Comparison of ENCODE assay signal across 8 cellular contexts in the genomic region with DNA sequence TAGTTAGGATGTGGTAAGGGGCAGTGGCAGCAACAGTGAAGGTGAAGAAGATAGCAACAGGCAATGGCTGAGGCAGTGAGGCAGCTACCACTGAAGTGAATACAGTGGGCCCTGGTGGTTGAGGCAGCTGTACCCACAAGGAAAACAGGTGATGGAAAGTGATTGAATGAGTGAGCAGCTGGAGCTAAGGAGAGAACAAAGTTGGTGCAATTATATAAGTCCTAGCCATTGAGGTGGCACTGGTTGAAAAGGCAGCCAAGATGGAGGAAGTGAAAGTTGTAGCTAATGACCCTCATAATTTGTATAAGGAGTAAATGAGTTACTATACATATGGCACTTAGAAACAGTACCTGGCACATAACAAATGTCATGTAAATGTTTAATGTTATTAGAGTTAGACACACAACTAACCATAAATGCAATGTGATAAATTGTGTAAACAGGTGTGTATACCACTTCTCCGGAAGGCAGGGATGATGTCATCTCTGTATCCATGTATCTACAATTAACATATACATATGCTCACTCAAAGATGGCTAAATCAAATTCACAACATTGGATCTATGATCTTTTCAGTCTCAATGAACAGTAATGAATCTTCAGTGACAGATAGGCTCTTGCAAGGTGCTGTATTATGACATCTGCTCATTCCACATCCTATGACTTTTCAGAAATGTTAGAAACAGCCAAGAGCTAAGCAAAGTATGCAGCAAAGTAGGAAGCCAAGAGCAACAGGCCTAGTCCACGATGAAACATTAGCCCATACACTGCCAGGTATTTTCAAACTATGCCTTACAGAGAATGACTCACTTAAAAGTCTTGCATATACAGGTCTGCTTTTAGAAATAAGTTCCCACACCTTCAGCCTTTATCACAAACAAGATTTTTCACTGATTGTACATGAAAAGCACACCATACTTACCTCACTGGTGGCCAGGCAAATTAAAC. TPM values are rescaled to one million over a fixed set of nuclear protein-coding genes. Genes with fewer than 3 reads are reported as not detected.
A peak's percentile ranks its signal among the peaks of the same experiment; 100 is the strongest.
DNase-seq lines count a peak whose midpoint lies in the region; ATAC-seq and TF ChIP-seq lines count a peak whose summit lies in the region.

No MANE protein-coding gene starts in this region.

- peaks cover 23% of the 10 kb centered on the region for H3K79me2 ChIP-seq in OCI-LY3 (ENCODE audit: low read length)

- no peak overlapping the region for H2AFZ ChIP-seq in OCI-LY3 (ENCODE audit: low read depth, low read length)

- H4K20me1 ChIP-seq in OCI-LY3 (ENCODE audit: insufficient read depth, low read length): peaks cover 49% of the 10 kb centered on the region

- no peaks in the 10 kb centered on the region for H3K27me3 ChIP-seq in OCI-LY3 (ENCODE audit: low read depth, low read length)
- H3K27me3 ChIP-seq in Caco-2 (replicated peaks; ENCODE audit: control insufficient read depth, insufficient read depth, low read length): no peaks in the 10 kb centered on the region

- H3K9ac ChIP-seq in OCI-LY3 (ENCODE audit: low read length): no peak overlapping the region; the same call in 1 of the 2 replicates

- intact Hi-C loops in Caco-2 (cut with micrococcal nuclease; ENCODE audit: unreplicated experiment): no loop called here

- BruUV-seq in Caco-2 (replicated peaks; lab: Mats Ljungman, UMichigan): no TSS peak

- H3K36me3 Mint-ChIP-seq in glutamatergic neuron (ENCODE audit: unreplicated experiment): peaks cover 5% of the 10 kb centered on the region
- H3K36me3 Mint-ChIP-seq in Caco-2 (ENCODE audit: insufficient read depth, unreplicated experiment): peaks cover 49% of the 10 kb centered on the region

- H3K4me3 ChIP-seq in OCI-LY3 (ENCODE audit: low read length) (peak overlapping the region; percentile 53), Caco-2 (ENCODE audit: low read depth, low read length) (no peak overlapping the region)

- no peaks in the 10 kb centered on the region for H3K9me3 ChIP-seq in OCI-LY3 (ENCODE audit: insufficient read depth, low read length)
- peaks cover 2% of the 10 kb centered on the region; the same call in 1 of the 2 replicates for H3K9me3 ChIP-seq in Caco-2

- peak overlapping the region; percentile 62 for H3K27ac ChIP-seq in OCI-LY3 (ENCODE audit: low read length)

- TF ChIP-seq CTCF in OCI-LY3 (IDR thresholded peaks at IDR 0.05; ENCODE audit: low read depth, low read length) (no peak), glutamatergic neuron (IDR thresholded peaks at IDR 0.05; ENCODE audit: partially characterized antibody, unreplicated experiment) (no peak), Caco-2 (IDR thresholded peaks at IDR 0.05; ENCODE audit: insufficient read depth in 1 of 2, low read depth in 1 of 2, low read length in 1 of 2, severe bottlenecking in 1 of 2, unreplicated experiment in 1 of 2) (no peak)

- peak overlapping the region; percentile 84 for H3K4me2 ChIP-seq in OCI-LY3 (ENCODE audit: low read length)

- POLR2A ChIA-PET in Caco-2 (lab: Charles Lee): no interaction called here

- peaks cover 17% of the 10 kb centered on the region for H3K4me1 Mint-ChIP-seq in glutamatergic neuron (ENCODE audit: low read depth, unreplicated experiment)
- peaks cover 24% of the 10 kb centered on the region for H3K4me1 Mint-ChIP-seq in Caco-2 (ENCODE audit: low read depth, unreplicated experiment)

- H3K36me3 ChIP-seq in OCI-LY3 (replicated peaks; ENCODE audit: low read depth, low read length): peaks cover 24% of the 10 kb centered on the region
- 0 out of 2 replicates have a peak, but pooled peaks cover under 1% of the 10 kb centered on the region for H3K36me3 ChIP-seq in Caco-2 (ENCODE audit: control insufficient read depth, insufficient read depth, low read length)

- H3K27me3 Mint-ChIP-seq in glutamatergic neuron (ENCODE audit: unreplicated experiment) (peaks cover 1% of the 10 kb centered on the region), Caco-2 (ENCODE audit: insufficient read depth, unreplicated experiment) (no peaks in the 10 kb centered on the region)

- H3K9me3 Mint-ChIP-seq in glutamatergic neuron (ENCODE audit: unreplicated experiment): peaks cover 3% of the 10 kb centered on the region
- H3K9me3 Mint-ChIP-seq in Caco-2 (ENCODE audit: unreplicated experiment): no peaks in the 10 kb centered on the region

- H3K27ac Mint-ChIP-seq in glutamatergic neuron (ENCODE audit: unreplicated experiment): peak overlapping the region; percentile 80
- H3K27ac Mint-ChIP-seq in Caco-2 (ENCODE audit: unreplicated experiment): no peak overlapping the region

- DNase-seq in NCI-H748 (lab: John Stamatoyannopoulos, UW; ENCODE audit: unreplicated experiment) (peak; percentile 27), NCI-H748 treated with DMSO at 0.1 percent for 48 hours (lab: John Stamatoyannopoulos, UW) (no peak), glutamatergic neuron (no peak), Caco-2 (no peak), inferior parietal cortex (ENCODE audit: extremely low spot score) (no peak), D341Med (ENCODE audit: low spot score) (no peak)

- H3K4me1 ChIP-seq in OCI-LY3 (ENCODE audit: low read length): peaks cover 53% of the 10 kb centered on the region
- peaks cover 49% of the 10 kb centered on the region for H3K4me1 ChIP-seq in Caco-2

- peak; percentile 77 for ATAC-seq in HG02973 (IDR thresholded peaks at IDR 0.05; ENCODE audit: unreplicated experiment)

- H3K4me3 Mint-ChIP-seq in glutamatergic neuron (ENCODE audit: unreplicated experiment) (no peak overlapping the region), Caco-2 (ENCODE audit: unreplicated experiment) (no peak overlapping the region)

- CTCF ChIA-PET in Caco-2 (lab: Charles Lee): interaction anchor here (1.7 kb wide), 1 partner anchor 28 kb away, joined by 9 read pairs; no protein-coding TSS in a partner anchor

RNA-seq across cellular contexts. Expression of a gene that starts 10.7 kb away (rescaled TPM):
- total RNA-seq in glutamatergic neuron (ENCODE audit: unreplicated experiment) (51.4 TPM), Caco-2 (2022) (76.6 and 92.4 TPM in 2 replicates)
